Comparison of ENCODE assay signal across 8 cellular contexts in the genomic region with DNA sequence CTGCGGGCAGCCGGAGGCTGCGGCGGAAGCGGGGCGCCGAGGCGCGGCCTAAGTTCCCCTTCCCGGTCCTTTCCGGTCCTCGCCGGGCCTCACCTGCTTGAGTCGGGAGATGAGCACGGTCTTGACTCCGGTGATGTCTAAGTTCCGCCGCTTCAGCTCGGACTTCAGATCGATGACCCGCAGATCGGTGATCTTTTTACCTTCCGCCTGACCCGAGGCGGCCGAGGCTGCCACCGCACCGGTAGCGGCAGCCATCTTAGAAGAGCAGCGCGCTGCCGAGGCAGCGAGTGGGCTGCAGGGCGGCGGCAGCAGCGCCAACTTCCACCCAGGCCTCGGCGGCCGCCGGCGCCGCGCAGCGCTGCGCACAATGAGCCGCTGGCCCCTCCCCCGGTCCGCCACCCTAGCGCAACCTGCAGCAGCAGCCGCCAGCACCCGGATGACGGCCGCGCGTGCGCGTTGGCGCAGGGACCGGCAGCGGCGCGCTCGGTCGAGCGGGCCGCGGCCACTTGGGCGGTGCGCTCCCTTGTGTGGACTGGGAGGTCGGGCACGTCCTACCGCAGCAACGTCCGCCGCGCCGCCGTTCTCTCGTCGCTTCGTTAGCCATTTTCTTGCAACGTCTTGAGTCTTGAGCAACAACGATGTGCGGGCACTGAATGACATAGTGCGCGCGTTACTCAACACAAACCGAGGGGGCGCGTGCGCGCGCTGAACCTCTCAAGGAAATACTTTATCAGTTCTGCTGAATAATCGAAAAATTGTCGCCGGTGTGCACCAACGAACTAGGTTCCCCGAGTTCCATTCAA. TPM values are rescaled to one million over a fixed set of nuclear protein-coding genes. Genes with fewer than 3 reads are reported as not detected.
DNase-seq lines count a peak whose midpoint lies in the region; ATAC-seq lines count a peak whose summit lies in the region.

A gene (minus strand): TSS at position 369 of the 803 bp plus-strand sequence. CDS start 114 bp downstream, at position 255.

- peak within 1 kb of the TSS; percentile 89 for H2BK15ac ChIP-seq in mesenchymal stem cell (ENCODE audit: low read depth, poor library complexity, severe bottlenecking)

- no peaks in the 10 kb centered on the region for H3K27me3 ChIP-seq in effector memory CD4-positive, alpha-beta T cell (replicated peaks; ENCODE audit: control insufficient read depth, insufficient read depth, low read length, poor library complexity, severe bottlenecking)
- no peaks in the 10 kb centered on the region for H3K27me3 ChIP-seq in mesenchymal stem cell (ENCODE audit: control insufficient read depth in 1 of 2, insufficient read depth in 1 of 2, low read length in 2 of 2)

- peak within 1 kb of the TSS; percentile 24 to 93 for H2BK12ac ChIP-seq in mesenchymal stem cell (ENCODE audit: low read length in 2 of 2)

- DNase-seq in COR-L47 (lab: John Stamatoyannopoulos, UW), result peak; percentile 93
- DNase-seq in HT1080 (ENCODE audit: low read depth), result peak; percentile 96
- DNase-seq in NOMO-1 (lab: John Stamatoyannopoulos, UW; ENCODE audit: unreplicated experiment in 2 of 2), result peak; percentile 96 to 99
- DNase-seq in effector memory CD4-positive, alpha-beta T cell, result peak; percentile 86 to 89 (median 88)
- peak; percentile 97 for DNase-seq in mesenchymal stem cell
- DNase-seq in stimulated activated CD8-positive, alpha-beta memory T cell treated with anti-CD3 and anti-CD28 coated beads, Interleukin-12 subunit alpha, Interleukin-12 subunit beta, amount 100 ng/mL, for 24 hours (ENCODE audit: extremely low read depth), result peak; percentile 86

- peak within 1 kb of the TSS; percentile 100 for H2BK120ac ChIP-seq in mesenchymal stem cell (ENCODE audit: low read depth, low read length)

- no peaks in the 10 kb centered on the region for H3K9me3 ChIP-seq in effector memory CD4-positive, alpha-beta T cell (ENCODE audit: control insufficient read depth, low read length)
- H3K9me3 ChIP-seq in mesenchymal stem cell (ENCODE audit: control insufficient read depth, low read length), result no peaks in the 10 kb centered on the region

- peak within 1 kb of the TSS; percentile 89 for H4K8ac ChIP-seq in mesenchymal stem cell (ENCODE audit: low read length)

- peak within 1 kb of the TSS; percentile 99 for H3K9ac ChIP-seq in mesenchymal stem cell (ENCODE audit: low read length)

- H3K4me2 ChIP-seq in mesenchymal stem cell (ENCODE audit: low read length, poor library complexity, severe bottlenecking), result peak within 1 kb of the TSS; percentile 69

- H3K23ac ChIP-seq in mesenchymal stem cell (ENCODE audit: low read length in 2 of 2), result peak within 1 kb of the TSS in 1 of 2 experiments; percentile 72

- POLR2A ChIA-PET in activated CD8-positive, alpha-beta memory T cell treated with anti-CD3 and anti-CD28 coated beads for 36 hours (lab: Charles Lee), result interaction anchor here (0.5 to 1.7 kb wide), 3 partner anchors 11 to 724 kb away, joined by 3 to 5 read pairs (median 5); a partner anchor contains a TSS

- peak; percentile 90 for ATAC-seq in GM21360 (IDR thresholded peaks at IDR 0.05; ENCODE audit: unreplicated experiment)

- H3K4me1 ChIP-seq in effector memory CD4-positive, alpha-beta T cell (ENCODE audit: control insufficient read depth, insufficient read depth, low read length, poor library complexity, severe bottlenecking), result peaks cover 8% of the 10 kb centered on the region
- peaks cover 4% of the 10 kb centered on the region for H3K4me1 ChIP-seq in mesenchymal stem cell (ENCODE audit: control insufficient read depth, insufficient read depth, low read depth, low read length)

- H4K91ac ChIP-seq in mesenchymal stem cell (ENCODE audit: low read length), result peak within 1 kb of the TSS; percentile 50

- H3K4ac ChIP-seq in mesenchymal stem cell (ENCODE audit: low read depth in 1 of 2, low read length in 2 of 2), result peak within 1 kb of the TSS; percentile 86 to 97

- peak within 1 kb of the TSS; percentile 100 for H3K4me3 ChIP-seq in effector memory CD4-positive, alpha-beta T cell (ENCODE audit: insufficient read depth, low read depth, low read length, poor library complexity, severe bottlenecking)
- H3K4me3 ChIP-seq in mesenchymal stem cell (ENCODE audit: insufficient read depth in 1 of 2, low read depth in 1 of 2, low read length in 2 of 2), result peak within 1 kb of the TSS; percentile 92 to 97

- peak within 1 kb of the TSS; percentile 93 to 97 for H3K14ac ChIP-seq in mesenchymal stem cell (ENCODE audit: low read length in 2 of 2)

- under 1% methylated on average over 95 of the region's 98 CpGs for WGBS in mesenchymal stem cell

- H3K36me3 ChIP-seq in effector memory CD4-positive, alpha-beta T cell (ENCODE audit: control insufficient read depth, insufficient read depth, low read length), result peaks cover 8% of the 10 kb centered on the region
- H3K36me3 ChIP-seq in mesenchymal stem cell (ENCODE audit: control insufficient read depth in 1 of 2, insufficient read depth in 2 of 2, low read depth in 1 of 2, low read length in 2 of 2), result peaks cover 4 to 11% of the 10 kb centered on the region in 2 experiments

- H2BK5ac ChIP-seq in mesenchymal stem cell (ENCODE audit: low read depth, low read length, poor library complexity, severe bottlenecking), result peak within 1 kb of the TSS; percentile 96

- CTCF ChIA-PET in activated CD8-positive, alpha-beta memory T cell treated with anti-CD3 and anti-CD28 coated beads for 36 hours (lab: Charles Lee), result interaction anchor here (0.6 to 1.0 kb wide), 2 partner anchors 21 to 23 kb away, joined by 3 to 4 read pairs; no protein-coding TSS in a partner anchor

- peak within 1 kb of the TSS; percentile 1 for H2AK5ac ChIP-seq in mesenchymal stem cell (ENCODE audit: low read length, severe bottlenecking)

- H2AFZ ChIP-seq in mesenchymal stem cell (ENCODE audit: low read depth, low read length), result peak within 1 kb of the TSS; percentile 76

- H3K18ac ChIP-seq in mesenchymal stem cell (ENCODE audit: low read depth in 1 of 2, low read length in 2 of 2), result peak within 1 kb of the TSS; percentile 93 to 97

- peaks cover 1% of the 10 kb centered on the region for H3K79me1 ChIP-seq in mesenchymal stem cell (replicated peaks; ENCODE audit: low read length, poor library complexity, severe bottlenecking)

- H3K27ac ChIP-seq in effector memory CD4-positive, alpha-beta T cell (ENCODE audit: insufficient read depth, low read length, poor library complexity, severe bottlenecking), result peak within 1 kb of the TSS; percentile 98
- H3K27ac ChIP-seq in mesenchymal stem cell (ENCODE audit: low read length, poor library complexity, severe bottlenecking), result peak within 1 kb of the TSS; percentile 98

RNA-seq across cellular contexts. Expression of the gene that starts here (rescaled TPM):
- 74.0 and 75.8 TPM in 2 replicates for total RNA-seq in HT1080 (2014; rRNA removed; shearing (Covaris generic))
- polyA plus RNA-seq in HT1080 (2015; cell fraction: cytosol; rRNA removed), result 55.7 and 67.8 TPM in 2 replicates
- 136 and 140 TPM in 2 replicates for polyA plus RNA-seq in HT1080 (2015; cell fraction: nucleus; rRNA removed)
- total RNA-seq in activated CD8-positive, alpha-beta memory T cell treated with anti-CD3 and anti-CD28 coated beads for 36 hours, result 100 to 1,000 TPM; 106 to 107 TPM
- 45.7 TPM for polyA plus RNA-seq in mesenchymal stem cell (2013, experiment 1 of 2)
- 43.3 TPM for polyA plus RNA-seq in mesenchymal stem cell (2013, experiment 2 of 2)

Comparison
In these comparisons a context has a peak if more than half of its experiments do, and no peak if none do; other contexts are left out.
1. Peak in every context shown above with its lines: DNase-seq, ATAC-seq, H3K4me3 ChIP-seq and H3K27ac ChIP-seq.